Comparison of ENCODE assay signal across 2 cellular contexts in genomic region chr15:80710635-80711553, GRCh38.
A peak's percentile ranks its signal among the peaks of the same experiment; 100 is the strongest.
TF ChIP-seq lines count a peak whose summit lies in the region.

No MANE protein-coding gene starts in this region.

TF ChIP-seq in HepG2, 621 proteins besides CTCF, POLR2A, EP300 and RAD21:
- no peak for TF ChIP-seq FOXM1 (CRISPR knock-in tag; IDR thresholded peaks at IDR 0.05)
- TF ChIP-seq ZNF121 (CRISPR knock-in tag; IDR thresholded peaks at IDR 0.05) = 0 out of 2 replicates have a peak, but pooled peaks have one; percentile 10

TF ChIP-seq in endothelial cell of umbilical vein, 7 proteins besides CTCF, POLR2A, EP300 and RAD21:
- TF ChIP-seq FOS (IDR thresholded peaks at IDR 0.05; ENCODE audit: borderline replicate concordance, insufficient read depth, low read length) = no peak
- no peak for TF ChIP-seq JUN (IDR thresholded peaks at IDR 0.05; ENCODE audit: borderline replicate concordance, insufficient read depth, insufficient read length, low read depth)
- TF ChIP-seq EZH2 (IDR thresholded peaks at IDR 0.05; ENCODE audit: borderline replicate concordance, low read depth, low read length, severe bottlenecking) = no peak
- TF ChIP-seq MYC (IDR thresholded peaks at IDR 0.05; ENCODE audit: low read depth, low read length) = no peak
- TF ChIP-seq, protein P1, sequence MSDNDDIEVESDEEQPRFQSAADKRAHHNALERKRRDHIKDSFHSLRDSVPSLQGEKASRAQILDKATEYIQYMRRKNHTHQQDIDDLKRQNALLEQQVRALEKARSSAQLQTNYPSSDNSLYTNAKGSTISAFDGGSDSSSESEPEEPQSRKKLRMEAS (IDR thresholded peaks at IDR 0.05; ENCODE audit: insufficient read depth, insufficient read length) = no peak
- TF ChIP-seq GATA2 (IDR thresholded peaks at IDR 0.05; ENCODE audit: insufficient read depth, insufficient read length, low read depth, low read length) = no peak
- no peak for TF ChIP-seq POLR2AphosphoS5 (IDR thresholded peaks at IDR 0.05; ENCODE audit: insufficient read depth, low read depth, low read length)
